Comparison of ENCODE assay signal across 17 cellular contexts in genomic region chr11:130178992-130179391, GRCh38. TPM values are rescaled to one million over a fixed set of nuclear protein-coding genes. Genes with fewer than 3 reads are reported as not detected.
DNase-seq lines count a peak whose midpoint lies in the region; ATAC-seq, FAIRE-seq and TF ChIP-seq lines count a peak whose summit lies in the region.
"Had no signal": no experiment of that assay in that cellular context is flagged by ENCODE, and none has a peak within 500 bp of the region (broad histone marks: within the 10 kb centered on the region; RNA-seq: fewer than 3 reads in every experiment).

No MANE protein-coding gene starts in this region.

- TF ChIP-seq EP300 in suprapubic skin (IDR thresholded peaks at IDR 0.05), result no peak

- H3K36me3 ChIP-seq in kidney (ENCODE audit: control insufficient read depth in 1 of 2, insufficient read depth in 2 of 2, low read length in 2 of 2) (no peaks in the 10 kb centered on the region), suprapubic skin (no peaks in the 10 kb centered on the region)
- H3K36me3 ChIP-seq: SJCRH30 had no signal

- peak overlapping the region; percentile 93 for H3K27ac ChIP-seq in kidney (ENCODE audit: low read depth in 2 of 2, low read length in 2 of 2)
- H3K27ac ChIP-seq in suprapubic skin, result peak overlapping the region; percentile 79
- H3K27ac ChIP-seq: SJCRH30 had no signal

- 60% methylated on average over 5 of the region's 5 CpGs for WGBS in suprapubic skin

- no peak for TF ChIP-seq POLR2A in suprapubic skin (IDR thresholded peaks at IDR 0.05)

- H3K9me3 ChIP-seq in kidney (ENCODE audit: control insufficient read depth in 1 of 2, low read length in 2 of 2) (peaks cover 0 to 7% of the 10 kb centered on the region in 2 donors), suprapubic skin (no peaks in the 10 kb centered on the region)
- H3K9me3 ChIP-seq: SJCRH30 had no signal

- H3K4me3 ChIP-seq in kidney (ENCODE audit: low read length in 2 of 2) (no peak overlapping the region), suprapubic skin (no peak overlapping the region)
- H3K4me3 ChIP-seq: SJCRH30 had no signal

- ATAC-seq in HG03565 (IDR thresholded peaks at IDR 0.05; ENCODE audit: unreplicated experiment), result no peak

- peaks cover 34 to 42% of the 10 kb centered on the region in 2 donors for H3K4me1 ChIP-seq in kidney (ENCODE audit: control insufficient read depth in 1 of 2, insufficient read depth in 1 of 2, low read depth in 1 of 2, low read length in 2 of 2)
- peaks cover 52% of the 10 kb centered on the region for H3K4me1 ChIP-seq in suprapubic skin

- FAIRE-seq in kidney (lab: Jason Lieb, UNC), result no peak
- FAIRE-seq: A204.1, frontal cortex had no signal

- H3K27me3 ChIP-seq in suprapubic skin, result no peaks in the 10 kb centered on the region
- H3K27me3 ChIP-seq: SJCRH30 had no signal

- intact Hi-C loops in kidney (cut with DNase I), result no loop called here

- TF ChIP-seq CTCF in kidney (IDR thresholded peaks at IDR 0.05; ENCODE audit: borderline replicate concordance, extremely low read depth, insufficient read depth), result no peak
- TF ChIP-seq CTCF in suprapubic skin (IDR thresholded peaks at IDR 0.05), result no peak

- H3K9ac ChIP-seq in kidney (ENCODE audit: low read length in 2 of 2), result peak overlapping the region in 1 of 2 donors; percentile 76

- DNase-seq in NCI-H146 (lab: John Stamatoyannopoulos, UW) (peak; percentile 81), NCI-H146 treated with DMSO at 0.1 percent for 48 hours (lab: John Stamatoyannopoulos, UW; ENCODE audit: unreplicated experiment) (no peak), RPMI8226 (peak; percentile 11), kidney (no peak), suprapubic skin (ENCODE audit: low spot score in 2 of 2) (no peak), HUDEP-2 (lab: John Stamatoyannopoulos, UW; ENCODE audit: unreplicated experiment in 76 of 76) (no peak), NCI-H2171 (lab: John Stamatoyannopoulos, UW) (no peak)
- DNase-seq: activated CD4-positive, alpha-beta T cell treated with anti-CD3 and anti-CD28 coated beads, Interleukin-2, amount 50 U/mL, for 1 hour; activated T-cell treated with anti-CD3 and anti-CD28 coated beads, Interleukin-2, amount 50 U/mL, for 24 hours; CD4-positive, alpha-beta memory T cell; endodermal cell; GF-D8 had no signal

RNA-seq across cellular contexts. Expression of gene ST14, which starts 19.4 kb away (rescaled TPM):
- total RNA-seq in kidney, result 139 TPM
- polyA plus RNA-seq in kidney (ENCODE audit: insufficient read depth, low read depth, low replicate concordance), result 59.3 TPM
- 100 to 1,000 TPM in 1 of 4 donors, 10 to 100 TPM in 3; 71.9 to 109 (median 84.6) TPM for total RNA-seq in suprapubic skin
- total RNA-seq: frontal cortex, LHCN-M2 had no signal

Comparison
In these comparisons a context has a peak if more than half of its experiments do, and no peak if none do; other contexts are left out.
1. DNase-seq: peak in NCI-H146 (single experiment) and RPMI8226 (single experiment); none in NCI-H146 treated with DMSO at 0.1 percent for 48 hours (single experiment), kidney (single experiment), suprapubic skin (0 of 2), HUDEP-2 (0 of 76) and NCI-H2171 (single experiment).